ENCODE assay signal across 9 cellular contexts in the genomic region with DNA sequence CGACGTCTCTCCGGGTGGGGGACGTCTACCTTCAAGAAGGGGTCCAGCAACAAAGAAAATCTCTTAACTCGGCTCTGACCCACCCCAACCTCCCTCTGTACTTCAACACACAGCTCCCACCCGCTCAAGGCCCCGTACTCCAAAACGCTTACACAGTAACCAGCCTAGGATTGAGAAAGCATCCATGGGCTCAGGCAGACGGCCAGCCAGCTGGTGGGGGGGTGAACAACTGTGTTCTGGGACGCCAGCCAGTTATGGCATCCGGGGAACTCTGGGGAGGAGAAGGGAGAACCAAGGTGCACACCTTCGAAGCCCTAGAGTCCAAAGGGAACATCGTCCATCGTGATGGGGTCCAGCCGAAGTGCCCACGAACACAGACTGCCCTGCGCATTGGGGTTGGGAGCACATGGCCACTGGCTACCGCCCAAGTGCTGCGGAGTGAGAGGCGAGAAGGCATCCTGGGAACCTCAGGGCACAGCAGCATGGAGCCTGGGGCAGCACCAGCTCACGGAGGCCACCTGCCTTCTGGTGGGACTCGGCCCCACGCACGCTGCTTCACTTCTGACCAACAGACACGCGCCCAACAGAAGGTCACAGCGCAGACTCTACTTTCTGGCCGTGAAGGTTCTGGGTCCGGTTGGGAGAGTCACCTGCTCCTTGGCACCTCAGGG. TPM values are rescaled to one million over a fixed set of nuclear protein-coding genes. Genes with fewer than 3 reads are reported as not detected.
A peak's percentile ranks its signal among the peaks of the same experiment; 100 is the strongest.
DNase-seq lines count a peak whose midpoint lies in the region; ATAC-seq and TF ChIP-seq lines count a peak whose summit lies in the region.
"Had no signal": no experiment of that assay in that cellular context is flagged by ENCODE, and none has a peak within 500 bp of the region (broad histone marks: within the 10 kb centered on the region; RNA-seq: fewer than 3 reads in every experiment).

No MANE protein-coding gene starts in this region.

- no peaks in the 10 kb centered on the region for H3K27me3 Mint-ChIP-seq in WTC11 (ENCODE audit: low read depth)

- no peak; the same call in 1 of the 2 replicates for TF ChIP-seq CTCF in AG04450 (IDR thresholded peaks at IDR 0.05; ENCODE audit: low read depth, low read length)
- TF ChIP-seq CTCF in WTC11 (IDR thresholded peaks at IDR 0.05): no peak

- H3K9ac ChIP-seq in duodenal mucosa (ENCODE audit: low read depth in 1 of 2, low read length in 2 of 2): no peak overlapping the region
- H3K9ac ChIP-seq in muscle layer of colon (ENCODE audit: low read length): peak overlapping the region; percentile 53

- peak; percentile 67 for DNase-seq in AG04450 (ENCODE audit: low read depth, low spot score)
- DNase-seq in NCI-H2196 treated with DMSO at 0.1 percent for 48 hours (lab: John Stamatoyannopoulos, UW; ENCODE audit: unreplicated experiment): peak; percentile 43
- DNase-seq in ecto neural progenitor cell (ENCODE audit: low spot score): no peak
- DNase-seq in retina: no peak
- DNase-seq in WTC11 (ENCODE audit: low spot score): no peak
- DNase-seq: NCI-H1105 had no signal

- ATAC-seq in GM19397 (IDR thresholded peaks at IDR 0.05; ENCODE audit: unreplicated experiment): no peak
- no peak for ATAC-seq in WTC11

- H3K4me1 ChIP-seq in duodenal mucosa (ENCODE audit: control insufficient read depth in 1 of 2, insufficient read depth in 2 of 2, low read length in 2 of 2) (peaks cover 45 to 61% of the 10 kb centered on the region in 2 donors), muscle layer of colon (ENCODE audit: insufficient read depth, low read length) (peaks cover 79% of the 10 kb centered on the region)

- peaks cover 4% of the 10 kb centered on the region; the same call in 1 of the 2 replicates for H3K4me1 Mint-ChIP-seq in WTC11

- CTCF ChIA-PET in AG04450 (lab: Charles Lee): interaction anchor here (1.1 to 1.5 kb wide), 2 partner anchors 107 to 212 kb away, joined by 3 to 4 read pairs; no protein-coding TSS in a partner anchor
- CTCF ChIA-PET in WTC11 (lab: Charles Lee): no interaction called here

- H3K36me3 Mint-ChIP-seq in WTC11: peaks cover 52% of the 10 kb centered on the region

- H3K36me3 ChIP-seq in duodenal mucosa (ENCODE audit: control insufficient read depth in 1 of 2, insufficient read depth in 2 of 2, low read length in 2 of 2): peaks cover 48 to 73% of the 10 kb centered on the region in 2 donors
- peaks cover 48% of the 10 kb centered on the region for H3K36me3 ChIP-seq in muscle layer of colon (ENCODE audit: insufficient read depth, low read length)

- peaks cover 3% of the 10 kb centered on the region; the same call in 1 of the 2 replicates for H3K9me3 ChIP-seq in AG04450 (ENCODE audit: control insufficient read depth, insufficient read depth, low read length)
- no peaks in the 10 kb centered on the region for H3K9me3 ChIP-seq in duodenal mucosa (ENCODE audit: control insufficient read depth in 1 of 2, low read length in 2 of 2)
- H3K9me3 ChIP-seq in muscle layer of colon (ENCODE audit: low read length): no peaks in the 10 kb centered on the region

- H3K4me3 Mint-ChIP-seq in WTC11: no peak overlapping the region

- no peaks in the 10 kb centered on the region for H3K27me3 ChIP-seq in AG04450 (ENCODE audit: control insufficient read depth, insufficient read depth, low read length)
- no peaks in the 10 kb centered on the region for H3K27me3 ChIP-seq in duodenal mucosa (ENCODE audit: control insufficient read depth in 1 of 2, insufficient read depth in 2 of 2, low read length in 2 of 2)
- no peaks in the 10 kb centered on the region for H3K27me3 ChIP-seq in muscle layer of colon (ENCODE audit: control insufficient read depth in 1 of 2, insufficient read depth in 2 of 2, low read length in 2 of 2)

- no peaks in the 10 kb centered on the region for H3K9me3 Mint-ChIP-seq in WTC11

- POLR2A ChIA-PET in AG04450 (lab: Yijun Ruan, JAX): interaction anchor here (0.9 to 1.1 kb wide), 4 partner anchors 8 to 37 kb away, joined by 3 to 4 read pairs (median 3); partner anchors contain the start of gene SLC16A3
- POLR2A ChIA-PET in WTC11 (lab: Charles Lee): interaction anchor here (1.1 kb wide), 1 partner anchor 14 kb away, joined by 3 read pairs; the partner anchor contains the start of gene SLC16A3

- H3K4me3 ChIP-seq in AG04450 (ENCODE audit: low read depth, low read length): no peak overlapping the region
- no peak overlapping the region for H3K4me3 ChIP-seq in duodenal mucosa (ENCODE audit: low read depth in 1 of 2, low read length in 2 of 2)
- no peak overlapping the region for H3K4me3 ChIP-seq in muscle layer of colon (ENCODE audit: low read depth in 1 of 2, low read length in 2 of 2)

- H3K27ac Mint-ChIP-seq in WTC11: no peak overlapping the region

- H3K27ac ChIP-seq in AG04450 (ENCODE audit: low read depth, low read length) (peak overlapping the region; percentile 70), duodenal mucosa (ENCODE audit: low read depth, low read length) (peak overlapping the region; percentile 44), muscle layer of colon (ENCODE audit: low read depth, low read length) (peak overlapping the region; percentile 71)

TF ChIP-seq in WTC11, 78 proteins besides CTCF, POLR2A, EP300 and RAD21 (continues in another document):
- TF ChIP-seq ZNF219 (CRISPR knock-in tag; IDR thresholded peaks at IDR 0.05; ENCODE audit: borderline replicate concordance): no peak
- TF ChIP-seq MYBL2 (CRISPR knock-in tag; IDR thresholded peaks at IDR 0.05): no peak
- no peak for TF ChIP-seq RELA (CRISPR knock-in tag; IDR thresholded peaks at IDR 0.05; ENCODE audit: borderline replicate concordance)
- no peak for TF ChIP-seq ZSCAN18 (CRISPR knock-in tag; IDR thresholded peaks at IDR 0.05)
- TF ChIP-seq GTF2I (CRISPR knock-in tag; conservative IDR thresholded peaks at IDR 0.05): no peak
- TF ChIP-seq ZNF512 (CRISPR knock-in tag; IDR thresholded peaks at IDR 0.05; ENCODE audit: borderline replicate concordance): no peak
- no peak for TF ChIP-seq ELF4 (CRISPR knock-in tag; IDR thresholded peaks at IDR 0.05; ENCODE audit: low read depth)
- TF ChIP-seq, protein P1, sequence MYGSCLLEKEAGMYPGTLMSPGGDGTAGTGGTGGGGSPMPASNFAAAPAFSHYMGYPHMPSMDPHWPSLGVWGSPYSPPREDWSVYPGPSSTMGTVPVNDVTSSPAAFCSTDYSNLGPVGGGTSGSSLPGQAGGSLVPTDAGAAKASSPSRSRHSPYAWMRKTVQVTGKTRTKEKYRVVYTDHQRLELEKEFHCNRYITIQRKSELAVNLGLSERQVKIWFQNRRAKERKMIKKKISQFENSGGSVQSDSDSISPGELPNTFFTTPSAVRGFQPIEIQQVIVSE (CRISPR knock-in tag; IDR thresholded peaks at IDR 0.05; ENCODE audit: borderline replicate concordance): no peak
- TF ChIP-seq, protein P2, sequence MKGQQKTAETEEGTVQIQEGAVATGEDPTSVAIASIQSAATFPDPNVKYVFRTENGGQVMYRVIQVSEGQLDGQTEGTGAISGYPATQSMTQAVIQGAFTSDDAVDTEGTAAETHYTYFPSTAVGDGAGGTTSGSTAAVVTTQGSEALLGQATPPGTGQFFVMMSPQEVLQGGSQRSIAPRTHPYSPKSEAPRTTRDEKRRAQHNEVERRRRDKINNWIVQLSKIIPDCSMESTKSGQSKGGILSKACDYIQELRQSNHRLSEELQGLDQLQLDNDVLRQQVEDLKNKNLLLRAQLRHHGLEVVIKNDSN (CRISPR knock-in tag; IDR thresholded peaks at IDR 0.05): no peak
- no peak for TF ChIP-seq ZBTB21 (CRISPR knock-in tag; IDR thresholded peaks at IDR 0.05; ENCODE audit: borderline replicate concordance)
- TF ChIP-seq NR3C1 (CRISPR knock-in tag; conservative IDR thresholded peaks at IDR 0.05; ENCODE audit: low read depth): no peak
- TF ChIP-seq, protein P3, sequence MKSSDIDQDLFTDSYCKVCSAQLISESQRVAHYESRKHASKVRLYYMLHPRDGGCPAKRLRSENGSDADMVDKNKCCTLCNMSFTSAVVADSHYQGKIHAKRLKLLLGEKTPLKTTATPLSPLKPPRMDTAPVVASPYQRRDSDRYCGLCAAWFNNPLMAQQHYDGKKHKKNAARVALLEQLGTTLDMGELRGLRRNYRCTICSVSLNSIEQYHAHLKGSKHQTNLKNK (CRISPR knock-in tag; IDR thresholded peaks at IDR 0.05): no peak

RNA-seq across cellular contexts. Expression of gene SLC16A3, which starts 14.3 kb away (rescaled TPM):
- 61.7 and 80.3 TPM in 2 replicates for polyA plus RNA-seq in AG04450 (2011; rRNA removed)
- polyA minus RNA-seq in AG04450 (2011; rRNA and poly(A)+ RNA removed): 49.6 and 71.2 TPM in 2 replicates
- 28.7 to 65.3 TPM (median 58.5 TPM) in 3 replicates for total RNA-seq in WTC11 (2021)

RNA-seq across cellular contexts. Expression of gene CSNK1D, which starts 30.4 kb away (rescaled TPM):
- 74.4 and 89.9 TPM in 2 replicates for polyA plus RNA-seq in AG04450 (2011; rRNA removed)
- 101 and 105 TPM in 2 replicates for polyA minus RNA-seq in AG04450 (2011; rRNA and poly(A)+ RNA removed)
- total RNA-seq in WTC11 (2021): 101 to 111 TPM (median 107 TPM) in 3 replicates

RNA-seq across cellular contexts. Expression of gene CCDC57, which starts 30.5 kb away (rescaled TPM):
- 11.1 and 13.2 TPM in 2 replicates for polyA plus RNA-seq in AG04450 (2011; rRNA removed)
- polyA minus RNA-seq in AG04450 (2011; rRNA and poly(A)+ RNA removed): 15.9 and 16.9 TPM in 2 replicates
- total RNA-seq in WTC11 (2021): 15.1 to 20.0 TPM (median 16.9 TPM) in 3 replicates

Comparison
In these comparisons a context has a peak if more than half of its experiments do, and no peak if none do; other contexts are left out.
1. DNase-seq: peak in AG04450 (single experiment) and NCI-H2196 treated with DMSO at 0.1 percent for 48 hours (single experiment); none in ecto neural progenitor cell (single experiment), retina (single experiment) and WTC11 (single experiment).
2. Peak in every context shown above with its lines, with median percentiles within 50 percentile points of each other: H3K27ac ChIP-seq.